ENCODE assay signal across 19 cellular contexts in the genomic region with DNA sequence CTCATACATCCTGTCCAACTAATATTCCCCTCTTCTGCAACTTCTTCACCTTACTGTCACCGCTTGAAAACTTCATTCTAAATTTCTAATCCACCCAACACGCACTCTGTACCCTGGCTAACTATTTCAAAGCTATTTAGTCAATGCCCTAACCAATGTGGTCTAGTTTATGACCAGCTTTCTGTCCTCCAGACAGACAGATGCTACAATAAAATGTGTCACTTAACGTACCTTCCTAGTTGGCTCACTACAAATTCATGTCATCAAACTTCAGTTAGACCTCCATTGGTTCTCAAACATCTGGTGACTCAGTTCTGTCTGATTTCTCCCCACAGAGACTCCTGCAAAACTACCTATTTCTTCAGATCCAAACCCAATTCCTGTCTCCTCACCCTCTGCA.
"Had no signal": no experiment of that assay in that cellular context is flagged by ENCODE, and none has a peak within 500 bp of the region (broad histone marks: within the 10 kb centered on the region; RNA-seq: fewer than 3 reads in every experiment).

No MANE protein-coding gene starts in this region.

- H3K27ac Mint-ChIP-seq: endodermal cell had no signal

- H3K27me3 Mint-ChIP-seq: naive thymus-derived CD8-positive, alpha-beta T cell had no signal

- ATAC-seq: heart left ventricle; naive thymus-derived CD8-positive, alpha-beta T cell had no signal

- H3K27ac ChIP-seq: colonic mucosa, heart left ventricle, right atrium auricular region, sigmoid colon, skin epidermis, tibial artery, upper lobe of left lung, uterus had no signal

- H3K4me1 Mint-ChIP-seq: endodermal cell, neural crest cell had no signal

- DNase-seq: colonic mucosa; dermis blood vessel endothelial cell; endodermal cell; foreskin melanocyte; heart left ventricle; hypothalamus; kidney glomerular epithelial cell; naive thymus-derived CD8-positive, alpha-beta T cell; posterior cingulate gyrus; sigmoid colon; stimulated activated CD4-positive, alpha-beta T cell treated with anti-CD3 and anti-CD28 coated beads, Interleukin-2, amount 100 ng/mL, for 24 hours; stimulated activated CD4-positive, alpha-beta T cell treated with anti-CD3 and anti-CD28 coated beads, Interleukin-4, amount 100 ng/mL, for 4 hours; stimulated activated naive CD4-positive, alpha-beta T cell treated with Interleukin-2 at 50 U/mL for 16 hours; tibial artery; uterus had no signal

- H3K9me3 ChIP-seq: colonic mucosa, right atrium auricular region, sigmoid colon, tibial artery, upper lobe of left lung, uterus had no signal

- H3K4me3 Mint-ChIP-seq: endodermal cell, neural crest cell had no signal

- H3K27me3 ChIP-seq: colonic mucosa, heart left ventricle, right atrium auricular region, sigmoid colon, tibial artery, upper lobe of left lung, uterus had no signal

- H3K36me3 ChIP-seq: colonic mucosa, uterus had no signal

- H3K4me3 ChIP-seq: colonic mucosa, heart left ventricle, right atrium auricular region, sigmoid colon, skin epidermis, tibial artery, upper lobe of left lung, uterus had no signal

- H3K4me1 ChIP-seq: colonic mucosa, heart left ventricle, right atrium auricular region, sigmoid colon, tibial artery, upper lobe of left lung, uterus had no signal
